ENCODE assay signal across 1 cellular context in genomic region chr10:102064503-102064867, GRCh38.
TF ChIP-seq lines count a peak whose summit lies in the region.

No MANE protein-coding gene starts in this region.

TF ChIP-seq in H1, 55 proteins besides CTCF, POLR2A, EP300 and RAD21:
- TF ChIP-seq NRF1 (IDR thresholded peaks at IDR 0.05; ENCODE audit: low read depth, low read length) (no peak), NANOG (IDR thresholded peaks at IDR 0.05; ENCODE audit: insufficient read depth, low read depth, low read length, poor library complexity, severe bottlenecking) (no peak), CREB1 (IDR thresholded peaks at IDR 0.05) (no peak), SP1 (IDR thresholded peaks at IDR 0.05; ENCODE audit: low read depth, low read length) (no peak), CBX5 (IDR thresholded peaks at IDR 0.05; ENCODE audit: low read depth, low read length) (no peak), HDAC6 (IDR thresholded peaks at IDR 0.05; ENCODE audit: low read depth, low read length) (no peak), RXRA (IDR thresholded peaks at IDR 0.05; ENCODE audit: insufficient read depth, low read depth, low read length) (no peak), JUN (IDR thresholded peaks at IDR 0.05; ENCODE audit: low read depth, low read length) (no peak), RNF2 (IDR thresholded peaks at IDR 0.05; ENCODE audit: borderline replicate concordance, low read depth, low read length, missing control alignments, poor library complexity, severe bottlenecking) (no peak), CHD2 (IDR thresholded peaks at IDR 0.05; ENCODE audit: low read length) (no peak), TBP (IDR thresholded peaks at IDR 0.05; ENCODE audit: low read depth, low read length) (no peak), TCF12 (IDR thresholded peaks at IDR 0.05; ENCODE audit: low read depth, low read length) (no peak), SP4 (IDR thresholded peaks at IDR 0.05; ENCODE audit: low read length) (no peak), TAF7 (optimal IDR thresholded peaks at IDR 0.05; ENCODE audit: borderline replicate concordance, low read depth, low read length) (no peak), POLR2AphosphoS5 (IDR thresholded peaks at IDR 0.05; ENCODE audit: low read depth, low read length) (no peak), EZH2 (IDR thresholded peaks at IDR 0.05; ENCODE audit: low read depth, low read length, severe bottlenecking) (no peak), ATF3 (IDR thresholded peaks at IDR 0.05; ENCODE audit: insufficient read depth, low read depth, low read length) (no peak), ZNF274 (IDR thresholded peaks at IDR 0.05; ENCODE audit: borderline replicate concordance, extremely low read depth, low read length) (no peak), SRF (IDR thresholded peaks at IDR 0.05; ENCODE audit: low read depth, low read length) (no peak), RBBP5 (IDR thresholded peaks at IDR 0.05; ENCODE audit: borderline replicate concordance, low read depth, low read length) (no peak)
